ENCODE assay signal across 27 cellular contexts in the genomic region with DNA sequence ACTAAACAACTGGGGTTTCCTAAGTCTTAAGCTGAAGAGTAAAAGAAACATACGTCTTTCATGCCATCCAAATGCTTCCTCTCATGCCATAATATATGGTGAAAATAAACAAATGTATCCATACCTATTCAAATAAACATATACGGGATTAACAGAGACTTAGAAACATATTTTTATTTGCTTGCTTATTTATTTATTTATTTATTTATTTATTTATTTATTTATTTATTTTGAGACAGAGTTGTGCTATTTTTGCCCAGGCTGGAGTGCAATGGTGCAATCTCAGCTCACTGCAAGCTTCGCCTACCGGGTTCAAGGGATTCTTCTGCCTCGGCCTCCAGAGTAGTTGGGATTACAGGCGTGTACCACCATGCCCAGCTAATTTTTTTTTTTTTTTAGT.
"Had no signal": no experiment of that assay in that cellular context is flagged by ENCODE, and none has a peak within 500 bp of the region (broad histone marks: within the 10 kb centered on the region; RNA-seq: fewer than 3 reads in every experiment).

No MANE protein-coding gene starts in this region.

- DNase-seq: stimulated activated CD4-positive, alpha-beta T cell treated with anti-CD3 and anti-CD28 coated beads, Interleukin-2, amount 100 ng/mL, for 48 hours; stimulated activated CD4-positive, alpha-beta T cell treated with anti-CD3 and anti-CD28 coated beads, Interleukin-4, amount 100 ng/mL, for 1 hour; stimulated activated CD4-positive, alpha-beta T cell treated with anti-CD3 and anti-CD28 coated beads, Interleukin-4, amount 100 ng/mL, for 24 hours; stimulated activated CD4-positive, alpha-beta T cell treated with anti-CD3 and anti-CD28 coated beads, Interleukin-4, amount 100 ng/mL, for 4 hours; stimulated activated CD8-positive, alpha-beta memory T cell treated with anti-CD3 and anti-CD28 coated beads, Interleukin-4, amount 100 ng/mL, for 48 hours; stimulated activated naive B cell treated with anti-CD40 and anti-IgM and Interleukin-4, amounts not matched to agents 10 μg/mL and 1 μg/mL and 100 μg/mL, for 72 hours; stimulated activated naive CD4-positive, alpha-beta T cell; stimulated activated naive CD4-positive, alpha-beta T cell treated with Interleukin-2 at 50 U/mL for 16 hours; stimulated activated naive CD8-positive, alpha-beta T cell treated with anti-CD3 and anti-CD28 coated beads, Interleukin-15, amount 100 ng/mL, for 72 hours; stimulated activated naive CD8-positive, alpha-beta T cell treated with anti-CD3 and anti-CD28 coated beads, Interleukin-15, Interleukin-2, amounts not matched to agents 100 U/mL and 50 U/mL, for 24 hours; stomach; substantia nigra; testis; thyroid gland; tibial artery; transverse colon; trophoblast cell; upper lobe of left lung; upper lobe of right lung; uterus had no signal

- ATAC-seq: stimulated activated effector memory CD8-positive, alpha-beta T cell treated with anti-CD3 and anti-CD28 coated beads, Interleukin-12 subunit alpha, Interleukin-12 subunit beta, amount 100 ng/mL, for 72 hours; stimulated activated memory B cell treated with anti-CD40 and anti-IgM and Interleukin-4, amounts not matched to agents 10 μg/mL and 1 μg/mL and 100 μg/mL, for 72 hours; stimulated activated naive B cell treated with anti-CD40 and anti-IgM and Interleukin-4, amounts not matched to agents 10 μg/mL and 1 μg/mL and 100 μg/mL, for 72 hours; stimulated activated naive CD8-positive, alpha-beta T cell treated with anti-CD3 and anti-CD28 coated beads, Interleukin-15, amount 100 ng/mL, for 72 hours; stimulated activated naive CD8-positive, alpha-beta T cell treated with anti-CD3 and anti-CD28 coated beads, Interleukin-15, Interleukin-2, amounts not matched to agents 100 U/mL and 50 U/mL, for 24 hours; upper lobe of right lung had no signal

- H3K4me1 ChIP-seq: stomach, suprapubic skin, testis, thyroid gland, tibial artery, tibial nerve, transverse colon, upper lobe of left lung, upper lobe of right lung, uterus, vagina had no signal

- FAIRE-seq: urothelium cell line had no signal

- H3K9me3 ChIP-seq: suprapubic skin, testis, thoracic aorta, thyroid gland, tibial artery, tibial nerve, upper lobe of right lung, uterus, vagina had no signal

- H3K27ac ChIP-seq: stomach, suprapubic skin, testis, thoracic aorta, thyroid gland, tibial artery, tibial nerve, transverse colon, upper lobe of left lung, upper lobe of right lung, uterus, vagina had no signal

- H3K36me3 ChIP-seq: stomach, suprapubic skin, thoracic aorta, thyroid gland, tibial artery, tibial nerve, transverse colon, upper lobe of left lung, upper lobe of right lung, uterus, vagina had no signal

- H3K4me3 ChIP-seq: stomach, suprapubic skin, testis, thoracic aorta, thyroid gland, tibial artery, tibial nerve, transverse colon, upper lobe of left lung, upper lobe of right lung, uterus, vagina had no signal
